Comparison of ENCODE assay signal across 8 cellular contexts in genomic region chr19:34639491-34640085, GRCh38. TPM values are rescaled to one million over a fixed set of nuclear protein-coding genes. Genes with fewer than 3 reads are reported as not detected.
DNase-seq lines count a peak whose midpoint lies in the region; ATAC-seq and TF ChIP-seq lines count a peak whose summit lies in the region.

No MANE protein-coding gene starts in this region.

- ATAC-seq in Panc1: peak; percentile 92
- no peak for ATAC-seq in GM19023 (IDR thresholded peaks at IDR 0.05; ENCODE audit: unreplicated experiment)
- ATAC-seq in HG02571 (IDR thresholded peaks at IDR 0.05; ENCODE audit: unreplicated experiment): no peak

- H3K36me3 Mint-ChIP-seq in activated T-helper 2 cell treated with anti-CD3 and anti-CD28 coated beads, Interferon-gamma antibody, Interleukin-2, Interleukin-4, amounts not matched to agents 10 μg/mL and 5 μg/mL and 100 μg/mL, durations not matched to agents 14 hours and 24 hours and 36 hours (ENCODE audit: low read depth): no peaks in the 10 kb centered on the region

- H3K4me1 ChIP-seq in Panc1 (ENCODE audit: control insufficient read depth, insufficient read depth, low read length): no peaks in the 10 kb centered on the region

- no peaks in the 10 kb centered on the region for H3K36me3 ChIP-seq in Panc1 (ENCODE audit: control insufficient read depth, insufficient read depth, low read length)

- no peak overlapping the region for H3K4me3 Mint-ChIP-seq in activated T-helper 2 cell treated with anti-CD3 and anti-CD28 coated beads, Interferon-gamma antibody, Interleukin-2, Interleukin-4, amounts not matched to agents 10 μg/mL and 5 μg/mL and 100 μg/mL, durations not matched to agents 14 hours and 24 hours and 36 hours (ENCODE audit: low read depth)

- no peak overlapping the region for H3K4me3 ChIP-seq in Panc1 (ENCODE audit: low read depth in 2 of 2, low read length in 2 of 2)

- no peak overlapping the region for H3K27ac Mint-ChIP-seq in activated T-helper 2 cell treated with anti-CD3 and anti-CD28 coated beads, Interferon-gamma antibody, Interleukin-2, Interleukin-4, amounts not matched to agents 10 μg/mL and 5 μg/mL and 100 μg/mL, durations not matched to agents 14 hours and 24 hours and 36 hours

- no TSS peak for BruUV-seq in Panc1 (replicated peaks; lab: Mats Ljungman, UMichigan)

- no peaks in the 10 kb centered on the region for H3K27me3 ChIP-seq in Panc1 (ENCODE audit: control insufficient read depth, insufficient read depth, low read length)

- no peaks in the 10 kb centered on the region for H3K27me3 Mint-ChIP-seq in activated T-helper 2 cell treated with anti-CD3 and anti-CD28 coated beads, Interferon-gamma antibody, Interleukin-2, Interleukin-4, amounts not matched to agents 10 μg/mL and 5 μg/mL and 100 μg/mL, durations not matched to agents 14 hours and 24 hours and 36 hours (ENCODE audit: low read depth)

- peaks cover 22% of the 10 kb centered on the region for H3K9me3 Mint-ChIP-seq in activated T-helper 2 cell treated with anti-CD3 and anti-CD28 coated beads, Interferon-gamma antibody, Interleukin-2, Interleukin-4, amounts not matched to agents 10 μg/mL and 5 μg/mL and 100 μg/mL, durations not matched to agents 14 hours and 24 hours and 36 hours

- CTCF ChIA-PET in Panc1 (lab: Charles Lee): interaction anchor here (0.5 to 2.1 kb wide), 5 partner anchors 25 to 73 kb away, joined by 3 to 10 read pairs (median 4); no protein-coding TSS in a partner anchor

- peak; percentile 92 for TF ChIP-seq CTCF in Panc1 (IDR thresholded peaks at IDR 0.05)

- intact Hi-C loops in Panc1 (cut with micrococcal nuclease; ENCODE audit: unreplicated experiment): loop anchor here (1.0 kb wide), 1 partner anchor 73 kb away; no protein-coding TSS in a partner anchor
- intact Hi-C loops in activated T-helper 2 cell treated with anti-CD3 and anti-CD28 coated beads, Interferon-gamma antibody, Interleukin-2, Interleukin-4, amounts not matched to agents 10 μg/mL and 5 μg/mL and 100 μg/mL, durations not matched to agents 14 hours and 24 hours and 36 hours (cut with micrococcal nuclease): loop anchor here (1.0 kb wide), 1 partner anchor 73 kb away; no protein-coding TSS in a partner anchor

- DNase-seq in D341Med (ENCODE audit: low spot score): peak; percentile 59
- DNase-seq in KG1 (lab: John Stamatoyannopoulos, UW): peak; percentile 43
- DNase-seq in Panc1 (ENCODE audit: low read depth, low spot score): peak; percentile 43
- peak; percentile 29 for DNase-seq in activated T-helper 2 cell treated with anti-CD3 and anti-CD28 coated beads, Interferon-gamma antibody, Interleukin-2, Interleukin-4, amounts not matched to agents 10 μg/mL and 5 μg/mL and 100 μg/mL, durations not matched to agents 14 hours and 24 hours and 36 hours (ENCODE audit: low spot score)
- peak; percentile 70 for DNase-seq in glomerular visceral epithelial cell (ENCODE audit: extremely low spot score)
- DNase-seq in putamen (ENCODE audit: low spot score): peak; percentile 55

- no peaks in the 10 kb centered on the region for H3K4me1 Mint-ChIP-seq in activated T-helper 2 cell treated with anti-CD3 and anti-CD28 coated beads, Interferon-gamma antibody, Interleukin-2, Interleukin-4, amounts not matched to agents 10 μg/mL and 5 μg/mL and 100 μg/mL, durations not matched to agents 14 hours and 24 hours and 36 hours (ENCODE audit: low read depth)

- in situ Hi-C loops in Panc1 (cut with HindIII; ENCODE audit: low pct_unique_long_range_greater_than_20kb, low sequenced_read_pairs): no loop called here

- no peak overlapping the region for H3K27ac ChIP-seq in Panc1 (ENCODE audit: low read length)

- H3K9me3 ChIP-seq in Panc1 (ENCODE audit: control insufficient read depth, insufficient read depth, low read depth, low read length): peaks cover 9% of the 10 kb centered on the region; the same call in 1 of the 2 replicates

- POLR2A ChIA-PET in Panc1 (lab: Charles Lee): no interaction called here

RNA-seq across cellular contexts. Expression of gene SCGB2B2, which starts 37.4 kb away (rescaled TPM):
- 0.59 TPM for total RNA-seq in Panc1 (2021; ENCODE audit: unreplicated experiment)
- 0.21 TPM for polyA plus RNA-seq in Panc1 (2012; ENCODE audit: insufficient read length)
- total RNA-seq in activated T-helper 2 cell treated with anti-CD3 and anti-CD28 coated beads, Interferon-gamma antibody, Interleukin-2, Interleukin-4, amounts not matched to agents 10 μg/mL and 5 μg/mL and 100 μg/mL, durations not matched to agents 14 hours and 24 hours and 36 hours: 0.14 and 0.30 TPM in 2 replicates

RNA-seq across cellular contexts. Expression of gene ZNF302, which starts 37.9 kb away (rescaled TPM):
- total RNA-seq in Panc1 (2021; ENCODE audit: unreplicated experiment): 26.4 TPM
- polyA plus RNA-seq in Panc1 (2012; ENCODE audit: insufficient read length): 11.9 TPM
- total RNA-seq in activated T-helper 2 cell treated with anti-CD3 and anti-CD28 coated beads, Interferon-gamma antibody, Interleukin-2, Interleukin-4, amounts not matched to agents 10 μg/mL and 5 μg/mL and 100 μg/mL, durations not matched to agents 14 hours and 24 hours and 36 hours: 14.1 and 14.7 TPM in 2 replicates
